In the genomic region with DNA sequence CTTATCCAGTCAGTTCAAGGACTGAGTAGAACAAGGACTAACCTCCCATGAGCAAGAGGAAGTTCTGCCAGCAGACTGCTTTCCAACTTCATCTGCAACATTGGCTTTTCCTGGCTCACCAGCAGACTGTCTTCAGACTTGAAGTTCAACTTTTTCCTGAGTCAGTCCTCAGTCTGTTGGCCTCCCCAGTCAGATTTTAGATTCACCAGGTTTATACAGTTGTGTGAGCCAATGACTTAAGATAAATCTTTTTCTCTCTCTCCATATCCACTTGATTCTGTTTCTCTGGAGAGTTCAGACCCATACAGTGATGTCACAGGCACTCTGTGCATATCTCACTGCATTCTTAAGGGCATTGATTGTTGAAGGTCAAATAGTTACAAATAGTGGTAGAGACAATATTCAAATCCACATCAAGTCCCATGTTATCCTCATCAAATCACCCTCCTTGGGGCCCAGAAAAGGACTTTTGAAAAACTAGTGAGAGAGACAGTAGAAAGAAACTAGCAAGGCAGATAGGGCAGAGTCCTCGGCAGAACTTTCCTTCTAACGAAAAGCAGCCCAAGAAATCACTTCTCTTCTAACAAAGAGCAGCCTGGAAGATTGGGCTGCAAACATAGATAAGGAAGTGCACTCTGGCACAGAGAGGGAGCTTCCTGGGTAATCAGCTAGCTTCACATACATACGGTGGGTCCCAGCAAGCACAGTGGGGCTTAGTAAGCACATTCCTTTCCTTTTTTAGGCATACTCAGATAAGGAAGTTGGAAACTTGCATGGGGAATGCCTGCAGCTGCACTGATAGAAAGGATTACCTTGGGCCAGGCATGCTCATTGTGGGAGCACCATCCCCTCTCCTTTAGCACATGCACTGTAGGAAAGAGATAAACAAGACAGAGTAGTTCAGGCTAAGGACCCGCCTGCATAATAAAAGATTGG, we compare ENCODE assay signal across 11 cellular contexts.
A peak's percentile ranks its signal among the peaks of the same experiment; 100 is the strongest.
DNase-seq lines count a peak whose midpoint lies in the region; TF ChIP-seq lines count a peak whose summit lies in the region.
"Had no signal": no experiment of that assay in that cellular context is flagged by ENCODE, and none has a peak within 500 bp of the region (broad histone marks: within the 10 kb centered on the region; RNA-seq: fewer than 3 reads in every experiment).

No MANE protein-coding gene starts in this region.

- TF ChIP-seq CTCF in coronary artery (IDR thresholded peaks at IDR 0.05) (no peak), smooth muscle cell (IDR thresholded peaks at IDR 0.05; ENCODE audit: borderline replicate concordance, insufficient read depth, poor library complexity, severe bottlenecking) (no peak)

- no peaks in the 10 kb centered on the region for H3K9me3 ChIP-seq in smooth muscle cell (replicated peaks; ENCODE audit: low read depth)
- H3K9me3 ChIP-seq: upper lobe of right lung had no signal

- H3F3A ChIP-seq in smooth muscle cell (ENCODE audit: low read depth): peaks cover 5% of the 10 kb centered on the region

- H3K27me3 ChIP-seq in smooth muscle cell (ENCODE audit: low read depth): no peaks in the 10 kb centered on the region
- H3K27me3 ChIP-seq: upper lobe of right lung had no signal

- H4K20me1 ChIP-seq in smooth muscle cell (ENCODE audit: low read depth): no peaks in the 10 kb centered on the region

- H3K27ac ChIP-seq in coronary artery (peak overlapping the region; percentile 34 to 68), smooth muscle cell (ENCODE audit: low read depth) (peak overlapping the region; percentile 60)
- H3K27ac ChIP-seq: upper lobe of right lung had no signal

- H3K4me3 ChIP-seq in coronary artery: peak overlapping the region; percentile 26
- H3K4me3 ChIP-seq in smooth muscle cell: peak overlapping the region; percentile 25
- H3K4me3 ChIP-seq: upper lobe of right lung had no signal

- H2AFZ ChIP-seq in smooth muscle cell (ENCODE audit: low read depth): peak overlapping the region; percentile 48

- no peaks in the 10 kb centered on the region for H3K79me2 ChIP-seq in smooth muscle cell (ENCODE audit: low read depth)

- DNase-seq in HCEC 1CT: peak; percentile 64
- DNase-seq in coronary artery (ENCODE audit: low spot score): no peak
- DNase-seq in islet precursor cell: peak; percentile 93
- no peak for DNase-seq in smooth muscle cell (lab: John Stamatoyannopoulos, UW; ENCODE audit: unreplicated experiment)
- DNase-seq in stimulated activated CD4-positive, alpha-beta T cell treated with anti-CD3 and anti-CD28 coated beads, Interleukin-1b, Interleukin-23, amount 100 ng/mL, for 48 hours: no peak
- no peak for DNase-seq in T1000 (lab: John Stamatoyannopoulos, UW)
- DNase-seq in NCI-H82 (lab: John Stamatoyannopoulos, UW): no peak
- no peak for DNase-seq in OCI-M2 (lab: John Stamatoyannopoulos, UW; ENCODE audit: unreplicated experiment)
- DNase-seq: activated CD8-positive, alpha-beta T cell treated with anti-CD3 and anti-CD28 coated beads, Interleukin-2, amount 10 ng/mL, durations not matched to agents 7 days and 5 days; naive thymus-derived CD4-positive, alpha-beta T cell; upper lobe of right lung had no signal

- H3K4me2 ChIP-seq in smooth muscle cell: peak overlapping the region; percentile 73

- H3K36me3 ChIP-seq in smooth muscle cell (ENCODE audit: low read depth): no peaks in the 10 kb centered on the region
- H3K36me3 ChIP-seq: upper lobe of right lung had no signal

- no peak overlapping the region for H3K9ac ChIP-seq in smooth muscle cell (ENCODE audit: low read depth)

- peaks cover 13% of the 10 kb centered on the region for H3K4me1 ChIP-seq in smooth muscle cell (ENCODE audit: low read depth)

- 3% methylated on average over 4 of the region's 4 CpGs for WGBS in smooth muscle cell (ENCODE audit: low lambda C conversion rate)

Comparison
In these comparisons a context has a peak if more than half of its experiments do, and no peak if none do; other contexts are left out.
1. DNase-seq: peak in HCEC 1CT (single experiment) and islet precursor cell (single experiment); none in coronary artery (single experiment), smooth muscle cell (single experiment), stimulated activated CD4-positive, alpha-beta T cell treated with anti-CD3 and anti-CD28 coated beads, Interleukin-1b, Interleukin-23, amount 100 ng/mL, for 48 hours (single experiment), T1000 (single experiment), NCI-H82 (single experiment) and OCI-M2 (single experiment).